Comparison of ENCODE assay signal across 14 cellular contexts in genomic region chr4:150305995-150306394, GRCh38.
A peak's percentile ranks its signal among the peaks of the same experiment; 100 is the strongest.
DNase-seq lines count a peak whose midpoint lies in the region; TF ChIP-seq lines count a peak whose summit lies in the region.
"Had no signal": no experiment of that assay in that cellular context is flagged by ENCODE, and none has a peak within 500 bp of the region (broad histone marks: within the 10 kb centered on the region; RNA-seq: fewer than 3 reads in every experiment).

No MANE protein-coding gene starts in this region.

- H3K4me1 ChIP-seq in GM23248 (ENCODE audit: insufficient read depth) (peaks cover 66% of the 10 kb centered on the region), sigmoid colon (peaks cover 0 to 72% (median 29%) of the 10 kb centered on the region in 4 donors), uterus (no peaks in the 10 kb centered on the region)

- H4K20me1 ChIP-seq in GM23248 (ENCODE audit: insufficient read depth), result no peaks in the 10 kb centered on the region

- H3K27ac ChIP-seq in GM23248 (0 out of 2 replicates have a peak overlapping the region, but pooled peaks have one; percentile 6), sigmoid colon (peak overlapping the region in 3 of 4 donors; percentile 67 to 77 (median 69)), uterus (no peak overlapping the region)

- DNase-seq in GM23248 (peak; percentile 67), SW480 (ENCODE audit: low spot score) (peak; percentile 1), fibroblast of mammary gland (ENCODE audit: low read depth) (peak; percentile 59), sigmoid colon (no peak), NCI-H1105 (lab: John Stamatoyannopoulos, UW) (no peak), uterus (no peak), OCI-M2 (lab: John Stamatoyannopoulos, UW; ENCODE audit: unreplicated experiment) (no peak), DMS79 (lab: John Stamatoyannopoulos, UW) (no peak)
- DNase-seq: activated CD4-positive, alpha-beta T cell treated with anti-CD3 and anti-CD28 coated beads, Interleukin-2, amount 10 ng/mL, durations not matched to agents 7 days and 5 days; caudate nucleus; erythroblast; KBM-7; substantia nigra; T-helper 2 cell had no signal

- peak overlapping the region; percentile 38 for H3K9ac ChIP-seq in GM23248

- peak overlapping the region; percentile 77 for H3K4me2 ChIP-seq in GM23248 (ENCODE audit: unreplicated experiment)

- H3F3A ChIP-seq in GM23248 (ENCODE audit: insufficient read depth), result peaks cover 28% of the 10 kb centered on the region

- intact Hi-C loops in sigmoid colon (cut with DNase I), result no loop called here
- intact Hi-C loops in uterus (cut with DNase I; ENCODE audit: low total_unique reads), result no loop called here

- TF ChIP-seq POLR2A in sigmoid colon (IDR thresholded peaks at IDR 0.05) (no peak), uterus (IDR thresholded peaks at IDR 0.05) (no peak)

- in situ Hi-C loops in GM23248 (cut with MboI), result no loop called here

- no peaks in the 10 kb centered on the region for H3K9me2 ChIP-seq in GM23248 (ENCODE audit: insufficient read depth)

- no peaks in the 10 kb centered on the region for H3K79me2 ChIP-seq in GM23248 (ENCODE audit: insufficient read depth)

- no peaks in the 10 kb centered on the region for H3K36me3 ChIP-seq in GM23248 (ENCODE audit: low read depth)
- H3K36me3 ChIP-seq in sigmoid colon, result no peaks in the 10 kb centered on the region
- H3K36me3 ChIP-seq in uterus, result no peaks in the 10 kb centered on the region

- no peaks in the 10 kb centered on the region for H3K9me3 ChIP-seq in GM23248 (ENCODE audit: low read depth)
- no peaks in the 10 kb centered on the region for H3K9me3 ChIP-seq in sigmoid colon
- no peaks in the 10 kb centered on the region for H3K9me3 ChIP-seq in uterus

- TF ChIP-seq EP300 in sigmoid colon (IDR thresholded peaks at IDR 0.05), result no peak

- peak overlapping the region; percentile 27; the same call in 1 of the 2 replicates for H3K4me3 ChIP-seq in GM23248
- no peak overlapping the region for H3K4me3 ChIP-seq in fibroblast of mammary gland (ENCODE audit: control insufficient read depth, low read depth, low read length)
- no peak overlapping the region for H3K4me3 ChIP-seq in sigmoid colon
- no peak overlapping the region for H3K4me3 ChIP-seq in uterus

- H3K27me3 ChIP-seq in GM23248 (replicated peaks; ENCODE audit: insufficient read depth) (no peaks in the 10 kb centered on the region), sigmoid colon (no peaks in the 10 kb centered on the region), uterus (no peaks in the 10 kb centered on the region)

- TF ChIP-seq CTCF in fibroblast of mammary gland (conservative IDR thresholded peaks at IDR 0.05; ENCODE audit: control insufficient read depth, insufficient read depth, low read depth, low read length) (no peak), sigmoid colon (IDR thresholded peaks at IDR 0.05) (no peak), uterus (IDR thresholded peaks at IDR 0.05) (no peak)

- H2AFZ ChIP-seq in GM23248, result peak overlapping the region; percentile 55

- WGBS in GM23248 (ENCODE audit: low coverage in 1 of 2, low lambda C conversion rate in 2 of 2, missing lambda C conversion rate in 2 of 2), 2 experiments, result 0 to 3% methylated on average over 2 of the region's 2 CpGs
- 55 to 78% methylated on average over 2 of the region's 2 CpGs for WGBS in sigmoid colon, 2 donors

Comparison
In these comparisons a context has a peak if more than half of its experiments do, and no peak if none do; other contexts are left out.
1. DNase-seq: peak in GM23248 (single experiment), SW480 (single experiment) and fibroblast of mammary gland (single experiment); none in sigmoid colon (single experiment), NCI-H1105 (single experiment), uterus (0 of 2), OCI-M2 (single experiment) and DMS79 (single experiment).
2. H3K27ac ChIP-seq: peak in GM23248 (single experiment) and sigmoid colon (3 of 4); none in uterus (0 of 2).